24 cellular contexts compared by ENCODE assay signal in genomic region chr2:112877423-112877822, GRCh38. TPM values are rescaled to one million over a fixed set of nuclear protein-coding genes. Genes with fewer than 3 reads are reported as not detected.
DNase-seq lines count a peak whose midpoint lies in the region; ATAC-seq, FAIRE-seq and TF ChIP-seq lines count a peak whose summit lies in the region.
"Had no signal": no experiment of that assay in that cellular context is flagged by ENCODE, and none has a peak within 500 bp of the region (broad histone marks: within the 10 kb centered on the region; RNA-seq: fewer than 3 reads in every experiment).

No MANE protein-coding gene starts in this region.

- peak overlapping the region; percentile 53 for H3K4me2 ChIP-seq in astrocyte (ENCODE audit: low read length)

- H3K27me3 ChIP-seq in ACC112 (ENCODE audit: insufficient read depth, low read length) (no peaks in the 10 kb centered on the region), astrocyte (ENCODE audit: insufficient read depth, low read length) (no peaks in the 10 kb centered on the region), right atrium auricular region (no peaks in the 10 kb centered on the region), upper lobe of left lung (no peaks in the 10 kb centered on the region)
- H3K27me3 ChIP-seq: adrenal gland had no signal

- no peaks in the 10 kb centered on the region for H3K36me3 Mint-ChIP-seq in astrocyte (ENCODE audit: low read depth, unreplicated experiment)
- H3K36me3 Mint-ChIP-seq: activated CD8-positive, alpha-beta memory T cell treated with anti-CD3 and anti-CD28 coated beads, Interleukin-2, amount 10 ng/mL, durations not matched to agents 7 days and 5 days; CD4-positive, alpha-beta memory T cell had no signal

- FAIRE-seq in astrocyte (lab: Jason Lieb, UNC): no peak

- no peaks in the 10 kb centered on the region for H3K27me3 Mint-ChIP-seq in astrocyte (ENCODE audit: low read depth, unreplicated experiment)

- TF ChIP-seq CTCF in astrocyte (IDR thresholded peaks at IDR 0.05; ENCODE audit: insufficient read depth, low read depth, low read length) (no peak), right atrium auricular region (IDR thresholded peaks at IDR 0.05) (no peak), upper lobe of left lung (IDR thresholded peaks at IDR 0.05) (no peak)

- H3K4me1 ChIP-seq in ACC112 (ENCODE audit: control insufficient read depth, insufficient read depth, low read length, unreplicated experiment) (peaks cover 43% of the 10 kb centered on the region), astrocyte (ENCODE audit: insufficient read depth, low read length) (peaks cover 41% of the 10 kb centered on the region), right atrium auricular region (no peaks in the 10 kb centered on the region), upper lobe of left lung (no peaks in the 10 kb centered on the region)

- H3K4me3 ChIP-seq in ACC112 (ENCODE audit: low read depth, low read length) (no peak overlapping the region), astrocyte (ENCODE audit: insufficient read depth, low read depth, low read length) (no peak overlapping the region), right atrium auricular region (no peak overlapping the region), upper lobe of left lung (no peak overlapping the region)
- H3K4me3 ChIP-seq: adrenal gland, thoracic aorta had no signal

- no peak overlapping the region for H3K9ac ChIP-seq in astrocyte (ENCODE audit: low read length)

- peak overlapping the region; percentile 80 for H3K27ac ChIP-seq in ACC112 (ENCODE audit: low read depth, low read length)
- peak overlapping the region; percentile 73 for H3K27ac ChIP-seq in astrocyte (ENCODE audit: low read depth, low read length)
- no peak overlapping the region for H3K27ac ChIP-seq in right atrium auricular region
- no peak overlapping the region for H3K27ac ChIP-seq in upper lobe of left lung
- H3K27ac ChIP-seq: adrenal gland, thoracic aorta had no signal

- TF ChIP-seq POLR2A in upper lobe of left lung (IDR thresholded peaks at IDR 0.05): no peak

- H3K9me3 ChIP-seq in astrocyte (ENCODE audit: insufficient read depth, low read depth, low read length): no peaks in the 10 kb centered on the region
- H3K9me3 ChIP-seq in right atrium auricular region: peaks cover 0 to 4% of the 10 kb centered on the region in 2 donors
- no peaks in the 10 kb centered on the region for H3K9me3 ChIP-seq in upper lobe of left lung
- H3K9me3 ChIP-seq: adrenal gland, thoracic aorta had no signal

- peaks cover 2% of the 10 kb centered on the region for H3K9me3 Mint-ChIP-seq in astrocyte (ENCODE audit: unreplicated experiment)
- H3K9me3 Mint-ChIP-seq: activated T-helper 2 cell treated with anti-CD3 and anti-CD28 coated beads, Interferon-gamma antibody, Interleukin-2, Interleukin-4, amounts not matched to agents 10 μg/mL and 5 μg/mL and 100 μg/mL, durations not matched to agents 14 hours and 24 hours and 36 hours; effector memory CD8-positive, alpha-beta T cell had no signal

- no peak overlapping the region for H3K27ac Mint-ChIP-seq in astrocyte (ENCODE audit: unreplicated experiment)
- H3K27ac Mint-ChIP-seq: activated CD8-positive, alpha-beta memory T cell treated with anti-CD3 and anti-CD28 coated beads, Interleukin-2, amount 10 ng/mL, durations not matched to agents 7 days and 5 days; activated T-helper 2 cell treated with anti-CD3 and anti-CD28 coated beads, Interferon-gamma antibody, Interleukin-2, Interleukin-4, amounts not matched to agents 10 μg/mL and 5 μg/mL and 100 μg/mL, durations not matched to agents 14 hours and 24 hours and 36 hours; CD4-positive, alpha-beta memory T cell; effector memory CD8-positive, alpha-beta T cell had no signal

- ATAC-seq in HG03095 (IDR thresholded peaks at IDR 0.05; ENCODE audit: unreplicated experiment) (no peak), HG03135 (IDR thresholded peaks at IDR 0.05; ENCODE audit: unreplicated experiment) (no peak), upper lobe of left lung (ENCODE audit: low FRiP score in 2 of 2) (no peak)
- ATAC-seq: activated CD8-positive, alpha-beta memory T cell treated with anti-CD3 and anti-CD28 coated beads, Interleukin-2, amount 10 ng/mL, durations not matched to agents 7 days and 5 days; effector memory CD8-positive, alpha-beta T cell; left colon had no signal

- TF ChIP-seq EP300 in upper lobe of left lung (IDR thresholded peaks at IDR 0.05): no peak

- DNase-seq in HT1080 (ENCODE audit: low read depth): peak; percentile 90
- DNase-seq in astrocyte (ENCODE audit: low read depth): peak; percentile 60
- peak; percentile 4 for DNase-seq in iris pigment epithelial cell (ENCODE audit: low read depth)
- no peak for DNase-seq in right atrium auricular region (ENCODE audit: low spot score)
- DNase-seq in upper lobe of left lung: no peak
- DNase-seq: activated CD4-positive, alpha-beta T cell treated with anti-CD3 and anti-CD28 coated beads for 1 hour; activated CD8-positive, alpha-beta memory T cell treated with anti-CD3 and anti-CD28 coated beads, Interleukin-2, amount 10 ng/mL, durations not matched to agents 7 days and 5 days; adrenal gland; CD4-positive, alpha-beta memory T cell; effector memory CD8-positive, alpha-beta T cell; left colon; midbrain; NCI-H1048; NCI-H2081; NCI-H526 had no signal

- no peaks in the 10 kb centered on the region for H3K79me2 ChIP-seq in ACC112 (ENCODE audit: control insufficient read depth, insufficient read depth, low read length, unreplicated experiment)
- H3K79me2 ChIP-seq in astrocyte (ENCODE audit: insufficient read depth, low read length): no peaks in the 10 kb centered on the region

- H3K4me3 Mint-ChIP-seq in astrocyte (ENCODE audit: unreplicated experiment): no peak overlapping the region
- H3K4me3 Mint-ChIP-seq: activated CD8-positive, alpha-beta memory T cell treated with anti-CD3 and anti-CD28 coated beads, Interleukin-2, amount 10 ng/mL, durations not matched to agents 7 days and 5 days; CD4-positive, alpha-beta memory T cell; effector memory CD8-positive, alpha-beta T cell had no signal

- 93 to 97% methylated on average over 6 of the region's 6 CpGs for WGBS in upper lobe of left lung, 2 donors

- H3K36me3 ChIP-seq in ACC112 (ENCODE audit: insufficient read depth, low read length) (no peaks in the 10 kb centered on the region), astrocyte (ENCODE audit: insufficient read depth, low read length) (no peaks in the 10 kb centered on the region), right atrium auricular region (no peaks in the 10 kb centered on the region), upper lobe of left lung (no peaks in the 10 kb centered on the region)
- H3K36me3 ChIP-seq: adrenal gland, thoracic aorta had no signal

- no peaks in the 10 kb centered on the region for H4K20me1 ChIP-seq in astrocyte (ENCODE audit: insufficient read depth, low read length)

- H3K4me1 Mint-ChIP-seq in astrocyte (ENCODE audit: low read depth, unreplicated experiment): peaks cover 14% of the 10 kb centered on the region

- H2AFZ ChIP-seq in ACC112 (ENCODE audit: low read length, unreplicated experiment) (no peak overlapping the region), astrocyte (ENCODE audit: low read depth, low read length) (peak overlapping the region; percentile 50)

RNA-seq across cellular contexts. Expression of gene IL37, which starts 33.5 kb away (rescaled TPM):
- total RNA-seq in HT1080 (2014; rRNA removed; shearing (Covaris generic)): not detected in 2 replicates
- not detected in 2 replicates for polyA plus RNA-seq in HT1080 (2015; cell fraction: cytosol; rRNA removed)
- not detected in 2 replicates for polyA plus RNA-seq in HT1080 (2015; cell fraction: nucleus; rRNA removed)
- total RNA-seq in astrocyte: not detected in 2 replicates
- not detected for total RNA-seq in right atrium auricular region
- total RNA-seq in upper lobe of left lung: under 1 TPM in 1 of 6 donors, not detected in 5; 0.37 TPM
- total RNA-seq: activated CD8-positive, alpha-beta memory T cell treated with anti-CD3 and anti-CD28 coated beads, Interleukin-2, amount 10 ng/mL, durations not matched to agents 7 days and 5 days; activated T-helper 2 cell treated with anti-CD3 and anti-CD28 coated beads, Interferon-gamma antibody, Interleukin-2, Interleukin-4, amounts not matched to agents 10 μg/mL and 5 μg/mL and 100 μg/mL, durations not matched to agents 14 hours and 24 hours and 36 hours; adrenal gland; CD4-positive, alpha-beta memory T cell; pulmonary artery endothelial cell; SK-MEL-5; thoracic aorta had no signal
- polyA plus RNA-seq: adrenal gland; AG04450; CD4-positive, alpha-beta memory T cell; neural cell had no signal

RNA-seq across cellular contexts. Expression of gene IL1B, which starts 40.8 kb away (rescaled TPM):
- total RNA-seq in HT1080 (2014; rRNA removed; shearing (Covaris generic)): 4.1 and 9.5 TPM in 2 replicates
- polyA plus RNA-seq in HT1080 (2015; cell fraction: cytosol; rRNA removed): 86.0 and 107 TPM in 2 replicates
- polyA plus RNA-seq in HT1080 (2015; cell fraction: nucleus; rRNA removed): 125 and 137 TPM in 2 replicates
- total RNA-seq in astrocyte (not detected in 2 replicates), right atrium auricular region (1 to 10 TPM; 1.0 to 2.6 TPM), upper lobe of left lung (10 to 100 TPM in 3 of 6 donors, 1 to 10 TPM in 2, under 1 TPM in 1; 0.59 to 27.4 (median 9.6) TPM)
- total RNA-seq: activated T-helper 2 cell treated with anti-CD3 and anti-CD28 coated beads, Interferon-gamma antibody, Interleukin-2, Interleukin-4, amounts not matched to agents 10 μg/mL and 5 μg/mL and 100 μg/mL, durations not matched to agents 14 hours and 24 hours and 36 hours; pulmonary artery endothelial cell had no signal
- polyA plus RNA-seq: CD4-positive, alpha-beta memory T cell; neural cell had no signal

Comparison
In these comparisons a context has a peak if more than half of its experiments do, and no peak if none do; other contexts are left out.
1. H3K27ac ChIP-seq: peak in ACC112 (single experiment) and astrocyte (single experiment); none in right atrium auricular region (0 of 2) and upper lobe of left lung (0 of 4).
2. DNase-seq: peak in HT1080 (single experiment), astrocyte (single experiment) and iris pigment epithelial cell (single experiment); none in right atrium auricular region (single experiment) and upper lobe of left lung (0 of 2).